In genomic region chr16:49856741-49857330, GRCh38 we compare ENCODE assay signal across 8 cellular contexts. TPM values are rescaled to one million over a fixed set of nuclear protein-coding genes. Genes with fewer than 3 reads are reported as not detected.
DNase-seq lines count a peak whose midpoint lies in the region; ATAC-seq and TF ChIP-seq lines count a peak whose summit lies in the region.

No MANE protein-coding gene starts in this region.

- TF ChIP-seq CTCF in HCT116 (IDR thresholded peaks at IDR 0.05 in 2 of 3, conservative IDR thresholded peaks at IDR 0.05 in 1 of 3; ENCODE audit: borderline replicate concordance in 1 of 3, insufficient read depth in 1 of 3, low read depth in 2 of 3, low read length in 2 of 3) (no peak; a peak in 1 of 6 replicates), cardiac fibroblast (IDR thresholded peaks at IDR 0.05; ENCODE audit: low read depth, low read length) (peak; percentile 32)

- CTCF ChIA-PET in HCT116 (lab: Charles Lee): interaction anchor here (0.8 to 3.0 kb wide), 15 partner anchors 9 to 950 kb away, joined by 3 to 24 read pairs (median 5); no protein-coding TSS in a partner anchor

- RAD21 ChIA-PET in HCT116 (lab: Charles Lee; ENCODE audit: low non-redundant PET in 1 of 2, low total read pairs in 2 of 2, uncharacterized antibody in 2 of 2, unreplicated experiment in 2 of 2): no interaction called here

- no peak for TF ChIP-seq POLR2A in HCT116 (IDR thresholded peaks at IDR 0.05; ENCODE audit: borderline replicate concordance, extremely low read depth, insufficient read depth, insufficient read length)

- peak overlapping the region; percentile 73 to 87 (median 79) for H3K4me3 ChIP-seq in BLaER1 treated with 17β-estradiol and CSF1 and Interleukin-3, amounts not matched to agents 10 nM and 100 nM
- H3K4me3 ChIP-seq in HCT116 (replicated peaks in 1 of 2; ENCODE audit: low read depth in 1 of 2, low read length in 2 of 2) (peak overlapping the region; percentile 48 to 63), cardiac fibroblast (replicated peaks in 1 of 2; ENCODE audit: low read depth in 2 of 2, low read length in 2 of 2) (peak overlapping the region; percentile 55 to 60), iPS-18c (ENCODE audit: insufficient read depth, low read depth, low read length) (peak overlapping the region; percentile 65)

- no TSS peak for BruUV-seq in HCT116 (replicated peaks; lab: Mats Ljungman, UMichigan)

- intact Hi-C loops in HCT116 (cut with micrococcal nuclease): loop anchor here (5.0 to 10.0 kb wide), 2 partner anchors 65 to 242 kb away; no protein-coding TSS in a partner anchor
- intact Hi-C loops in sciatic nerve (cut with DNase I): no loop called here

- no peaks in the 10 kb centered on the region for H3K9me2 ChIP-seq in HCT116 (ENCODE audit: insufficient read depth)

- H3K79me2 ChIP-seq in HCT116 (ENCODE audit: insufficient read depth, low read length): no peaks in the 10 kb centered on the region

- no peaks in the 10 kb centered on the region for H3K9me3 ChIP-seq in BLaER1 treated with 17β-estradiol and CSF1 and Interleukin-3, amounts not matched to agents 10 nM and 100 nM (replicated peaks in 1 of 11)
- no peaks in the 10 kb centered on the region for H3K9me3 ChIP-seq in HCT116 (ENCODE audit: control insufficient read depth in 1 of 2, insufficient read depth in 1 of 2, low read depth in 1 of 2, low read length in 2 of 2)
- peaks cover 2% of the 10 kb centered on the region for H3K9me3 ChIP-seq in iPS-18c (ENCODE audit: control insufficient read depth, insufficient read depth, low read length)

- peak overlapping the region in 9 of 11 experiments; percentile 45 to 97 (median 80); a peak in 18 of 22 replicates for H3K27ac ChIP-seq in BLaER1 treated with 17β-estradiol and CSF1 and Interleukin-3, amounts not matched to agents 10 nM and 100 nM
- no peak overlapping the region for H3K27ac ChIP-seq in HCT116 (ENCODE audit: low read depth, low read length)

- peak overlapping the region; percentile 79 to 100 (median 99) for H3K4me2 ChIP-seq in BLaER1 treated with 17β-estradiol and CSF1 and Interleukin-3, amounts not matched to agents 10 nM and 100 nM
- peak overlapping the region; percentile 94 for H3K4me2 ChIP-seq in HCT116 (ENCODE audit: low read length)

- peaks cover 0 to 17% (median 0%) of the 10 kb centered on the region in 11 experiments; a peak in 5 of 22 replicates for H4K20me1 ChIP-seq in BLaER1 treated with 17β-estradiol and CSF1 and Interleukin-3, amounts not matched to agents 10 nM and 100 nM
- H4K20me1 ChIP-seq in HCT116 (ENCODE audit: insufficient read depth): no peaks in the 10 kb centered on the region

- DNase-seq in HCT116 (ENCODE audit: low read depth, low spot score) (peak; percentile 35), RPMI8226 (peak; percentile 84), cardiac fibroblast (ENCODE audit: low read depth in 2 of 2) (peak; percentile 87), sciatic nerve (ENCODE audit: low spot score) (peak; percentile 85), NCI-H2029 (lab: John Stamatoyannopoulos, UW) (no peak)

- H3K9ac ChIP-seq in BLaER1 treated with 17β-estradiol and CSF1 and Interleukin-3, amounts not matched to agents 10 nM and 100 nM: peak overlapping the region; percentile 69 to 97 (median 95)
- H3K9ac ChIP-seq in HCT116 (ENCODE audit: low read length): no peak overlapping the region

- TF ChIP-seq RAD21 in HCT116 (IDR thresholded peaks at IDR 0.05; ENCODE audit: low read depth): peak; percentile 57

- peaks cover 17 to 62% (median 56%) of the 10 kb centered on the region in 10 experiments for H3K4me1 ChIP-seq in BLaER1 treated with 17β-estradiol and CSF1 and Interleukin-3, amounts not matched to agents 10 nM and 100 nM
- peaks cover 8 to 26% of the 10 kb centered on the region in 2 experiments; a peak in 3 of 4 replicates for H3K4me1 ChIP-seq in HCT116 (ENCODE audit: control insufficient read depth in 1 of 2, insufficient read depth in 2 of 2, low read length in 2 of 2)

- no peak overlapping the region for H2AFZ ChIP-seq in HCT116 (ENCODE audit: low read depth, low read length, poor library complexity, severe bottlenecking)

- H3K27me3 ChIP-seq in BLaER1 treated with 17β-estradiol and CSF1 and Interleukin-3, amounts not matched to agents 10 nM and 100 nM: peaks cover 0 to 25% (median 9%) of the 10 kb centered on the region in 11 experiments; a peak in 13 of 22 replicates
- H3K27me3 ChIP-seq in HCT116 (ENCODE audit: insufficient read depth, low read length): peaks cover 27% of the 10 kb centered on the region

- POLR2A ChIA-PET in HCT116 (lab: Charles Lee): no interaction called here

- no peaks in the 10 kb centered on the region for H3K36me3 ChIP-seq in BLaER1 treated with 17β-estradiol and CSF1 and Interleukin-3, amounts not matched to agents 10 nM and 100 nM
- no peaks in the 10 kb centered on the region for H3K36me3 ChIP-seq in HCT116 (ENCODE audit: control insufficient read depth in 1 of 2, insufficient read depth in 2 of 2, low read length in 2 of 2)

- ATAC-seq in HCT116 (peak; percentile 67), sciatic nerve (peak; percentile 65), GM21737 (IDR thresholded peaks at IDR 0.05; ENCODE audit: unreplicated experiment) (no peak)

TF ChIP-seq in HCT116, 20 proteins besides CTCF, POLR2A, EP300 and RAD21:
- TF ChIP-seq CBX3 (IDR thresholded peaks at IDR 0.05; ENCODE audit: low read depth): no peak
- TF ChIP-seq EZH2phosphoT487 (IDR thresholded peaks at IDR 0.05; ENCODE audit: borderline replicate concordance): no peak
- TF ChIP-seq EZH2 (IDR thresholded peaks at IDR 0.05): no peak
- TF ChIP-seq ZBTB33 (IDR thresholded peaks at IDR 0.05; ENCODE audit: extremely low read depth, insufficient replicate concordance, low read length): no peak
- TF ChIP-seq JUND (IDR thresholded peaks at IDR 0.05): no peak
- TF ChIP-seq SP1 (IDR thresholded peaks at IDR 0.05; ENCODE audit: low read depth): no peak
- TF ChIP-seq FOSL1 (IDR thresholded peaks at IDR 0.05; ENCODE audit: low read depth): no peak
- no peak for TF ChIP-seq ELF1 (IDR thresholded peaks at IDR 0.05; ENCODE audit: borderline replicate concordance, low read depth)

RNA-seq across cellular contexts. Expression of gene ZNF423, which starts 0.9 kb away (rescaled TPM):
- total RNA-seq in HCT116 (2021; ENCODE audit: unreplicated experiment) (0.22 TPM), sciatic nerve (25.3 TPM)
- polyA plus RNA-seq in HCT116 (2012): 0.11 and 0.14 TPM in 2 replicates

Comparison
In these comparisons a context has a peak if more than half of its experiments do, and no peak if none do; other contexts are left out.
1. RNA of gene ZNF423, which starts 0.9 kb away (total RNA-seq): 25.3 TPM in sciatic nerve (single experiment); 0.22 TPM in HCT116 (single experiment); every median in the first group is over 10 times any median in the second.
2. Peak in every context shown above with its lines, with median percentiles within 50 percentile points of each other: H3K4me3 ChIP-seq.